In genomic region chr6:156131221-156131903, GRCh38 we compare ENCODE assay signal across 11 cellular contexts.
DNase-seq lines count a peak whose midpoint lies in the region; ATAC-seq, FAIRE-seq and TF ChIP-seq lines count a peak whose summit lies in the region.
"Had no signal": no experiment of that assay in that cellular context is flagged by ENCODE, and none has a peak within 500 bp of the region (broad histone marks: within the 10 kb centered on the region; RNA-seq: fewer than 3 reads in every experiment).

No MANE protein-coding gene starts in this region.

- ATAC-seq in GM19463 (IDR thresholded peaks at IDR 0.05; ENCODE audit: unreplicated experiment) (peak; percentile 88), HG03095 (IDR thresholded peaks at IDR 0.05; ENCODE audit: unreplicated experiment) (peak; percentile 99)
- ATAC-seq: esophagus mucosa; stimulated activated naive CD8-positive, alpha-beta T cell treated with anti-CD3 and anti-CD28 coated beads, Interleukin-15, Interleukin-2, amounts not matched to agents 100 U/mL and 50 U/mL, for 24 hours had no signal

- DNase-seq in GM12891 (ENCODE audit: insufficient read length, low spot score) (no peak), UCSD-AML1 (lab: John Stamatoyannopoulos, UW; ENCODE audit: unreplicated experiment) (peak; percentile 27), head of caudate nucleus (no peak), putamen (ENCODE audit: low spot score) (no peak), iPS-NIHi7 (ENCODE audit: extremely low spot score) (no peak)
- DNase-seq in activated T-cell treated with anti-CD3 and anti-CD28 coated beads, Interleukin-2, amount 50 U/mL, for 1 hour: no peak
- DNase-seq: IMR-90; stimulated activated naive CD8-positive, alpha-beta T cell treated with anti-CD3 and anti-CD28 coated beads, Interleukin-15, Interleukin-2, amounts not matched to agents 100 U/mL and 50 U/mL, for 24 hours had no signal

- intact Hi-C loops in head of caudate nucleus (cut with DNase I): no loop called here

- no peak for TF ChIP-seq POLR2A in GM12891 (IDR thresholded peaks at IDR 0.05; ENCODE audit: low read depth, low read length)

- FAIRE-seq in GM12891 (lab: Jason Lieb, UNC): no peak

TF ChIP-seq in GM12891, 5 proteins besides CTCF, POLR2A, EP300 and RAD21:
- TF ChIP-seq POLR2AphosphoS5 (IDR thresholded peaks at IDR 0.05; ENCODE audit: low read depth, low read length) (no peak), SPI1 (IDR thresholded peaks at IDR 0.05; ENCODE audit: low read depth, low read length) (peak; percentile 79)
